ENCODE assay signal across 8 cellular contexts in the genomic region with DNA sequence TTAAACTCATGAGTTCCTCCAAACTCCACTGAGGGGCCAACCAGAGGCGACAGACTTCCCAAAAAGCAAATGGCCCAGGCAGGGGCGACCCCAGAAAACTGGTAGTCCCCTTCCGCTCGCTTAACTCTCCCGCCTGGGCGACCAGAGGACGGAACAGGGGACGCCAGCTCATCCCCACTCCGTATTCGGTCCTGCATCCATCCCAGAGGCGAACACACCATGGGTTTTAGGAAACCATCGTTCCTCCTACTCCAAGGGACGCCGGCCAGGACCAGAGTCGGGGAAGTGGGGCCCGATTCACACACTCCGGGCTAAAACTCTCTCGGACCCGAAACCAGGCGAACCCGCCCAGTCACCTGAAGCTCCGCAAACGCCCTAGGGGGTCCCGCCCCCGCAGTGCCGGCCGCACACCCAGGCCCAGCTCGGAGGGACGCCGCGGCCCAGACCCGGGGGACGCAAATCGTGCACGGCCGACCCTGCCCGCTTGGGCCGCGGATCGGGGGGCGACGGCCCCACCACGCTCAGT. TPM values are rescaled to one million over a fixed set of nuclear protein-coding genes. Genes with fewer than 3 reads are reported as not detected.
DNase-seq lines count a peak whose midpoint lies in the region; FAIRE-seq and TF ChIP-seq lines count a peak whose summit lies in the region.

No MANE protein-coding gene starts in this region.

- DNase-seq in GM12891 (ENCODE audit: insufficient read length, low spot score) (peak; percentile 29), HAP-1 (ENCODE audit: low spot score in 2 of 2) (peak in 1 of 2 experiments; percentile 49), fibroblast of mammary gland (ENCODE audit: low read depth) (peak; percentile 18), tibial artery (peak; percentile 28 to 71), LoVo (ENCODE audit: low spot score) (no peak)
- DNase-seq in activated T-cell treated with anti-CD3 and anti-CD28 coated beads, Interleukin-2, amount 50 U/mL, for 24 hours = peak; percentile 67

- no peak for TF ChIP-seq POLR2A in GM12891 (IDR thresholded peaks at IDR 0.05; ENCODE audit: low read depth, low read length)

- FAIRE-seq in GM12891 (lab: Jason Lieb, UNC) = peak; percentile 16

- peaks cover 11% of the 10 kb centered on the region for H3K36me3 ChIP-seq in HAP-1 (replicated peaks)
- no peaks in the 10 kb centered on the region for H3K36me3 ChIP-seq in Loucy (ENCODE audit: insufficient read depth, low read length)
- no peaks in the 10 kb centered on the region for H3K36me3 ChIP-seq in tibial artery

- peak overlapping the region; percentile 90 for H3K4me2 ChIP-seq in Loucy (ENCODE audit: low read depth, low read length, poor library complexity, severe bottlenecking)

- H2AFZ ChIP-seq in Loucy (ENCODE audit: low read length) = peak overlapping the region; percentile 74; the same call in 1 of the 2 replicates

- in situ Hi-C loops in HAP-1 (cut with MboI; ENCODE audit: low sequenced_read_pairs) = no loop called here

- peak overlapping the region; percentile 97 for H3K9ac ChIP-seq in Loucy (ENCODE audit: low read depth, low read length, poor library complexity, severe bottlenecking)

- no peak for TF ChIP-seq CTCF in Loucy (conservative IDR thresholded peaks at IDR 0.05; ENCODE audit: low read length)
- no peak for TF ChIP-seq CTCF in fibroblast of mammary gland (conservative IDR thresholded peaks at IDR 0.05; ENCODE audit: control insufficient read depth, insufficient read depth, low read depth, low read length)
- TF ChIP-seq CTCF in nephron (IDR thresholded peaks at IDR 0.05; ENCODE audit: unreplicated experiment in 3 of 3) = no peak
- no peak for TF ChIP-seq CTCF in tibial artery (IDR thresholded peaks at IDR 0.05)

- H3K4me3 ChIP-seq in HAP-1 = peak overlapping the region; percentile 77
- peak overlapping the region; percentile 93 for H3K4me3 ChIP-seq in Loucy (ENCODE audit: low read length, poor library complexity, severe bottlenecking)
- peak overlapping the region; percentile 85 for H3K4me3 ChIP-seq in fibroblast of mammary gland (ENCODE audit: control insufficient read depth, low read depth, low read length)
- H3K4me3 ChIP-seq in tibial artery = peak overlapping the region; percentile 95 to 100

- H3K79me2 ChIP-seq in Loucy (ENCODE audit: insufficient read depth, low read length) = peaks cover 65% of the 10 kb centered on the region

- H3K27ac ChIP-seq in tibial artery = peak overlapping the region; percentile 86 to 94

- peaks cover 50% of the 10 kb centered on the region for H4K20me1 ChIP-seq in Loucy (ENCODE audit: insufficient read depth, low read length, poor library complexity, severe bottlenecking)

- H3K4me1 ChIP-seq in HAP-1 (peaks cover 21% of the 10 kb centered on the region), Loucy (ENCODE audit: insufficient read depth, low read length, poor library complexity, severe bottlenecking) (peaks cover 66% of the 10 kb centered on the region), tibial artery (peaks cover 0 to 24% (median 9%) of the 10 kb centered on the region in 4 donors)

- H3K4me3 Mint-ChIP-seq in activated T-cell treated with anti-CD3 and anti-CD28 coated beads, Interleukin-2, amount 50 U/mL, for 24 hours = peak overlapping the region; percentile 97
- peak overlapping the region; percentile 90 to 96 (median 93) for H3K4me3 Mint-ChIP-seq in nephron

- no peaks in the 10 kb centered on the region for H3K9me2 ChIP-seq in Loucy (replicated peaks; ENCODE audit: low read depth, low read length)

- no peaks in the 10 kb centered on the region for H3K27me3 Mint-ChIP-seq in activated T-cell treated with anti-CD3 and anti-CD28 coated beads, Interleukin-2, amount 50 U/mL, for 24 hours
- H3K27me3 Mint-ChIP-seq in nephron (ENCODE audit: low read depth) = no peaks in the 10 kb centered on the region

- H3F3A ChIP-seq in Loucy (ENCODE audit: low read depth) = no peaks in the 10 kb centered on the region

- intact Hi-C loops in tibial artery (cut with DNase I; ENCODE audit: low total_unique reads) = loop anchor here (5.0 kb wide), 1 partner anchor 75 kb away; the partner anchor contains the start of gene MSANTD3

- H3K27ac Mint-ChIP-seq in activated T-cell treated with anti-CD3 and anti-CD28 coated beads, Interleukin-2, amount 50 U/mL, for 24 hours = peak overlapping the region; percentile 95
- H3K27ac Mint-ChIP-seq in nephron = peak overlapping the region; percentile 57 to 99 (median 84)

- H3K36me3 Mint-ChIP-seq in activated T-cell treated with anti-CD3 and anti-CD28 coated beads, Interleukin-2, amount 50 U/mL, for 24 hours (ENCODE audit: low read depth) = peaks cover 62% of the 10 kb centered on the region
- peaks cover 34% of the 10 kb centered on the region for H3K36me3 Mint-ChIP-seq in nephron (ENCODE audit: low read depth)

- peaks cover 53% of the 10 kb centered on the region for H3K4me1 Mint-ChIP-seq in activated T-cell treated with anti-CD3 and anti-CD28 coated beads, Interleukin-2, amount 50 U/mL, for 24 hours (ENCODE audit: low read depth)
- peaks cover 42% of the 10 kb centered on the region for H3K4me1 Mint-ChIP-seq in nephron

- H3K9me3 Mint-ChIP-seq in activated T-cell treated with anti-CD3 and anti-CD28 coated beads, Interleukin-2, amount 50 U/mL, for 24 hours = peaks cover 3% of the 10 kb centered on the region
- peaks cover 14% of the 10 kb centered on the region for H3K9me3 Mint-ChIP-seq in nephron

- H3K27me3 ChIP-seq in HAP-1 (ENCODE audit: low read depth) = no peaks in the 10 kb centered on the region
- no peaks in the 10 kb centered on the region for H3K27me3 ChIP-seq in Loucy (ENCODE audit: insufficient read depth, low read length, poor library complexity, severe bottlenecking)
- no peaks in the 10 kb centered on the region for H3K27me3 ChIP-seq in tibial artery

- peaks cover 8% of the 10 kb centered on the region; the same call in 1 of the 2 replicates for H3K9me3 ChIP-seq in HAP-1
- H3K9me3 ChIP-seq in Loucy (ENCODE audit: insufficient read depth, low read depth, low read length) = peaks cover 4% of the 10 kb centered on the region
- no peaks in the 10 kb centered on the region for H3K9me3 ChIP-seq in tibial artery

TF ChIP-seq in GM12891, 5 proteins besides CTCF, POLR2A, EP300 and RAD21:
- TF ChIP-seq PAX5 (IDR thresholded peaks at IDR 0.05; ENCODE audit: insufficient read depth, low read length, severe bottlenecking) (no peak), POU2F2 (IDR thresholded peaks at IDR 0.05; ENCODE audit: low read depth, low read length) (no peak), POLR2AphosphoS5 (IDR thresholded peaks at IDR 0.05; ENCODE audit: low read depth, low read length) (no peak), SPI1 (IDR thresholded peaks at IDR 0.05; ENCODE audit: low read depth, low read length) (no peak), TAF1 (IDR thresholded peaks at IDR 0.05; ENCODE audit: low read depth, low read length) (0 out of 2 replicates have a peak, but pooled peaks have one; percentile 10)

RNA-seq across cellular contexts. Expression of gene TEX10, which starts 0.5 kb away (rescaled TPM):
- 18.6 TPM for polyA plus RNA-seq in GM12891 (2012; ENCODE audit: low read depth, missing spikeins)
